Comparison of ENCODE assay signal across 1 cellular context in genomic region chrX:53056292-53056691, GRCh38.
TF ChIP-seq lines count a peak whose summit lies in the region.

No MANE protein-coding gene starts in this region.

TF ChIP-seq in IMR-90, 13 proteins besides CTCF, POLR2A, EP300 and RAD21:
- no peak for TF ChIP-seq ELK1 (IDR thresholded peaks at IDR 0.05; ENCODE audit: borderline replicate concordance, low read depth, low read length)
- TF ChIP-seq FOS (IDR thresholded peaks at IDR 0.05; ENCODE audit: low read depth, low read length): no peak
- no peak for TF ChIP-seq RCOR1 (IDR thresholded peaks at IDR 0.05; ENCODE audit: insufficient replicate concordance, low read length)
